In genomic region chr22:19634576-19634975, GRCh38 we compare ENCODE assay signal across 18 cellular contexts.
"Had no signal": no experiment of that assay in that cellular context is flagged by ENCODE, and none has a peak within 500 bp of the region (broad histone marks: within the 10 kb centered on the region; RNA-seq: fewer than 3 reads in every experiment).

No MANE protein-coding gene starts in this region.

- H3K4me1 ChIP-seq: gastroesophageal sphincter, thyroid gland had no signal

- H3K27ac Mint-ChIP-seq: dendritic cell treated with granulocyte-macrophage colony-stimulating factor and Interleukin-4, amounts not matched to agents 40 ng/mL and 50 ng/mL, for 4 days; effector memory CD8-positive, alpha-beta T cell; nephron; type B pancreatic cell had no signal

- H3K27ac ChIP-seq: esophagus squamous epithelium, gastroesophageal sphincter, thyroid gland had no signal

- H3K27me3 ChIP-seq: thyroid gland had no signal

- H3K36me3 ChIP-seq: esophagus squamous epithelium, gastroesophageal sphincter, thyroid gland had no signal

- H3K4me3 ChIP-seq: esophagus squamous epithelium, gastroesophageal sphincter, lung, thyroid gland had no signal

- H3K4me3 Mint-ChIP-seq: dendritic cell treated with granulocyte-macrophage colony-stimulating factor and Interleukin-4, amounts not matched to agents 40 ng/mL and 50 ng/mL, for 4 days; effector memory CD8-positive, alpha-beta T cell; naive B cell; nephron; type B pancreatic cell had no signal

- H3K9me3 Mint-ChIP-seq: dendritic cell treated with granulocyte-macrophage colony-stimulating factor and Interleukin-4, amounts not matched to agents 40 ng/mL and 50 ng/mL, for 4 days; effector memory CD8-positive, alpha-beta T cell; naive B cell; nephron; type B pancreatic cell had no signal

- ATAC-seq: effector memory CD8-positive, alpha-beta T cell; gastroesophageal sphincter; left cardiac atrium; left ventricle myocardium superior had no signal

- H3K36me3 Mint-ChIP-seq: naive B cell, type B pancreatic cell had no signal

- DNase-seq: effector memory CD8-positive, alpha-beta T cell; esophagus squamous epithelium; foreskin fibroblast; glutamatergic neuron; left cardiac atrium; left ventricle myocardium superior; mesenchymal stem cell; naive B cell; occipital lobe; small intestine; stimulated activated CD4-positive, alpha-beta T cell treated with anti-CD3 and anti-CD28 coated beads, Interleukin-12 subunit alpha, Interleukin-12 subunit beta, amount 100 ng/mL, for 4 hours; stimulated activated naive CD4-positive, alpha-beta T cell treated with Interleukin-2 at 50 U/mL for 16 hours; thyroid gland had no signal

- H3K9me3 ChIP-seq: esophagus squamous epithelium, gastroesophageal sphincter, thyroid gland had no signal
